ENCODE assay signal across 8 cellular contexts in the genomic region with DNA sequence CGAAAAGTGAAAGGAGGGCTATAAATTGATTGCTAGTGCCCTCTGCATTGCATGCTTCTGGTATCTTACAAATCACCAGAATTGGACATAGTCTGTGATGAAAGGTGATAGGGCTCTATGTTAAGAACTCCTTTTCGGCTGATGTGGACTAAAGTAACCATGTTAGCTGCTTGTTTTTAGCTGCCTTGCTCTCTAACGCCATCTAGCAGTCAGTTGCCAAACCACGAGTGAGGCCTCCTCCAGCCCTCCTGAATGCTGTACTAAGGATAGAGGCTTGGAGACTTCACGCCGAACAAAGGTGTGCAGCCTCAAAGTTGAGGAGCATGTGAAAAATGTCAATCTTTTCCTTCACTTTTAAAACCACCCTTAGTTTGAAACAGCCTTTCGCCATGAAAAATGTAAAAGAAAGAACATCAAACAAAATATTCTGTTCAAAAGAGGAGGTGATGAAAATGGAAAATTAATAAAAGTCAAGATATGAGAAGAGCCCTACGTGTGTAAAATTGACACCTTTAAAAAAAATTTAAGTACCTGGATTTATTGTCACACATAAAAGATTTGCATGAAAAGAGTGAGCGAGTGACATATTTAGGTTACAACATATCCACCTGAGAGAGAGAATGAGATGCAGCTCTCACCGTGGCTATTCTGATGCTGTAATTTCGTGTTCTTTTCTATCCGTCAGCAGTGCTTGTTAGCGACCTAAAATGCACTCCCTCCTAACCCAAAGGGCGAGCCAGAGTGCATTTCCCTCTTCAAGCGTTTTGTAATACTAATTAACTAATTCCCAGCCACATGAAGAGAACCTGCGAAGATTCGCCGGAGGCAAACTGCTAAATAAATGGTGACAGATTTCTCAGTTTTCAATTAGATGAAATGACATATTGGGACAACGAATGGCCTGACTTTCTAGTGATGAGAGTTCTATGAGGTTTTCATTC. TPM values are rescaled to one million over a fixed set of nuclear protein-coding genes. Genes with fewer than 3 reads are reported as not detected.
DNase-seq lines count a peak whose midpoint lies in the region; ATAC-seq and TF ChIP-seq lines count a peak whose summit lies in the region.

No MANE protein-coding gene starts in this region.

- peak; percentile 89 for TF ChIP-seq CTCF in GM13977 (IDR thresholded peaks at IDR 0.05; ENCODE audit: extremely low read depth, insufficient read depth, missing control alignments)

- peak; percentile 52 for DNase-seq in ACHN
- peak; percentile 37 for DNase-seq in GM13977 (ENCODE audit: low spot score)
- peak; percentile 36 for DNase-seq in NCI-H1092 (lab: John Stamatoyannopoulos, UW)
- DNase-seq in SW480 (ENCODE audit: low spot score): peak; percentile 26
- DNase-seq in caudate nucleus (lab: John Stamatoyannopoulos, UW): peak in 51 of 61 donors; percentile 3 to 84 (median 38)
- DNase-seq in left lobe of liver (ENCODE audit: low spot score): no peak
- DNase-seq in stromal cell of bone marrow (ENCODE audit: low read depth): peak; percentile 27

- peak; percentile 96 for ATAC-seq in HG02759 (IDR thresholded peaks at IDR 0.05; ENCODE audit: unreplicated experiment)
- peak; percentile 79 for ATAC-seq in left lobe of liver

- in situ Hi-C loops in ACHN (cut with HindIII; ENCODE audit: low pct_ligation_motif_present, low pct_unique_long_range_greater_than_20kb, low sequenced_read_pairs): no loop called here
- in situ Hi-C loops in GM13977 (cut with MboI; ENCODE audit: low pct_unique_long_range_greater_than_20kb, low sequenced_read_pairs, unreplicated experiment): no loop called here

- peak overlapping the region; percentile 90 for H3K27ac ChIP-seq in caudate nucleus (ENCODE audit: low read depth, low read length)

RNA-seq across cellular contexts. Expression of gene LRRC53, which starts 8.0 kb away (rescaled TPM):
- not detected for total RNA-seq in left lobe of liver
